ENCODE assay signal across 9 cellular contexts in genomic region chr1:153032677-153033308, GRCh38. TPM values are rescaled to one million over a fixed set of nuclear protein-coding genes. Genes with fewer than 3 reads are reported as not detected.
DNase-seq lines count a peak whose midpoint lies in the region; ATAC-seq and TF ChIP-seq lines count a peak whose summit lies in the region.
"Had no signal": no experiment of that assay in that cellular context is flagged by ENCODE, and none has a peak within 500 bp of the region (broad histone marks: within the 10 kb centered on the region; RNA-seq: fewer than 3 reads in every experiment).

No MANE protein-coding gene starts in this region.

- DNase-seq in ELR (ENCODE audit: low read depth) (peak; percentile 85), M059J (ENCODE audit: low read depth) (peak; percentile 69), cardiac fibroblast (ENCODE audit: low read depth in 2 of 2) (peak; percentile 19 to 25), neural crest cell (ENCODE audit: low read depth, low spot score) (no peak), NCI-H1048 (lab: John Stamatoyannopoulos, UW) (no peak), NCI-H1694 treated with DMSO at 0.1 percent for 48 hours (lab: John Stamatoyannopoulos, UW) (no peak), middle frontal gyrus (ENCODE audit: extremely low spot score, low spot score) (no peak)

- H3K4me1 Mint-ChIP-seq in neural crest cell: no peaks in the 10 kb centered on the region

- H3K36me3 Mint-ChIP-seq in neural crest cell (ENCODE audit: low read depth): no peaks in the 10 kb centered on the region

- ATAC-seq in GM21723 (IDR thresholded peaks at IDR 0.05; ENCODE audit: unreplicated experiment): no peak

- H3K4me3 ChIP-seq in cardiac fibroblast (replicated peaks in 1 of 2; ENCODE audit: low read depth in 2 of 2, low read length in 2 of 2): no peak overlapping the region

- H3K4me3 Mint-ChIP-seq in neural crest cell: no peak overlapping the region

- H3K9me3 Mint-ChIP-seq in neural crest cell: peaks cover 5% of the 10 kb centered on the region

- H3K27ac Mint-ChIP-seq in neural crest cell (ENCODE audit: unreplicated experiment): no peak overlapping the region

- H3K27me3 Mint-ChIP-seq in neural crest cell (ENCODE audit: low read depth): peaks cover 16% of the 10 kb centered on the region

- no peak for TF ChIP-seq CTCF in cardiac fibroblast (IDR thresholded peaks at IDR 0.05; ENCODE audit: low read depth, low read length)
- peak; percentile 26 for TF ChIP-seq CTCF in neural crest cell (conservative IDR thresholded peaks at IDR 0.05)

RNA-seq across cellular contexts. Expression of gene SPRR1B, which starts 1.8 kb away (rescaled TPM):
- total RNA-seq in M059J (2014; rRNA removed; shearing (Covaris generic)): not detected in 2 replicates
- not detected in 2 replicates for total RNA-seq in neural crest cell
- total RNA-seq: activated CD8-positive, alpha-beta memory T cell treated with anti-CD3 and anti-CD28 coated beads for 36 hours had no signal

RNA-seq across cellular contexts. Expression of gene SPRR2D, which starts 8.1 kb away (rescaled TPM):
- not detected in 2 replicates for total RNA-seq in M059J (2014; rRNA removed; shearing (Covaris generic))
- total RNA-seq in neural crest cell: not detected in 2 replicates
- total RNA-seq: activated CD8-positive, alpha-beta memory T cell treated with anti-CD3 and anti-CD28 coated beads for 36 hours had no signal

RNA-seq across cellular contexts. Expression of gene SPRR2A, which starts 24.5 kb away (rescaled TPM):
- not detected in 2 replicates for total RNA-seq in M059J (2014; rRNA removed; shearing (Covaris generic))
- not detected in 2 replicates for total RNA-seq in neural crest cell
- total RNA-seq: activated CD8-positive, alpha-beta memory T cell treated with anti-CD3 and anti-CD28 coated beads for 36 hours had no signal

RNA-seq across cellular contexts. Expression of gene SPRR3, which starts 31.2 kb away (rescaled TPM):
- total RNA-seq in M059J (2014; rRNA removed; shearing (Covaris generic)): not detected in 2 replicates
- total RNA-seq in neural crest cell: not detected in 2 replicates
- total RNA-seq: activated CD8-positive, alpha-beta memory T cell treated with anti-CD3 and anti-CD28 coated beads for 36 hours had no signal

RNA-seq across cellular contexts. Expression of gene SPRR2B, which starts 38.6 kb away (rescaled TPM):
- not detected in 2 replicates for total RNA-seq in M059J (2014; rRNA removed; shearing (Covaris generic))
- total RNA-seq in neural crest cell: not detected in 2 replicates
- total RNA-seq: activated CD8-positive, alpha-beta memory T cell treated with anti-CD3 and anti-CD28 coated beads for 36 hours had no signal

Comparison
In these comparisons a context has a peak if more than half of its experiments do, and no peak if none do; other contexts are left out.
1. DNase-seq: peak in ELR (single experiment), M059J (single experiment) and cardiac fibroblast (2 of 2); none in neural crest cell (single experiment), NCI-H1048 (single experiment), NCI-H1694 treated with DMSO at 0.1 percent for 48 hours (single experiment) and middle frontal gyrus (single experiment).